Comparison of ENCODE assay signal across 14 cellular contexts in genomic region chr2:233489666-233490065, GRCh38.
DNase-seq lines count a peak whose midpoint lies in the region; ATAC-seq and TF ChIP-seq lines count a peak whose summit lies in the region.
"Had no signal": no experiment of that assay in that cellular context is flagged by ENCODE, and none has a peak within 500 bp of the region (broad histone marks: within the 10 kb centered on the region; RNA-seq: fewer than 3 reads in every experiment).

No MANE protein-coding gene starts in this region.

- H2AFZ ChIP-seq in PC-9 (no peak overlapping the region), GM23338 (no peak overlapping the region)
- H2AFZ ChIP-seq: parathyroid adenoma had no signal

- H3K27me3 ChIP-seq in PC-9 (ENCODE audit: insufficient read depth, low read depth): no peaks in the 10 kb centered on the region
- H3K27me3 ChIP-seq in GM23338 (ENCODE audit: insufficient read depth): no peaks in the 10 kb centered on the region
- H3K27me3 ChIP-seq: heart right ventricle had no signal

- no peaks in the 10 kb centered on the region for H3K9me3 Mint-ChIP-seq in GM23338
- H3K9me3 Mint-ChIP-seq: brain; CD8-positive, alpha-beta memory T cell; endodermal cell had no signal

- H3K27ac ChIP-seq in PC-9 (peak overlapping the region; percentile 93), cingulate gyrus (ENCODE audit: low read depth, low read length) (peak overlapping the region; percentile 35), GM23338 (ENCODE audit: low read depth) (no peak overlapping the region)
- H3K27ac ChIP-seq: parathyroid adenoma had no signal

- H3K4me2 ChIP-seq in PC-9 (no peak overlapping the region), GM23338 (no peak overlapping the region)

- intact Hi-C loops in PC-9 (cut with micrococcal nuclease; ENCODE audit: unreplicated experiment): no loop called here

- POLR2A ChIA-PET in PC-9 (lab: Charles Lee; ENCODE audit: unreplicated experiment): interaction anchor here (0.5 kb wide), 2 partner anchors 182 to 201 kb away, joined by 5 to 12 read pairs; no protein-coding TSS in a partner anchor

- no peak overlapping the region for H3K27ac Mint-ChIP-seq in GM23338
- H3K27ac Mint-ChIP-seq: endodermal cell had no signal

- no peaks in the 10 kb centered on the region for H3K27me3 Mint-ChIP-seq in GM23338 (ENCODE audit: insufficient read depth, low read depth, poor library complexity)
- H3K27me3 Mint-ChIP-seq: brain had no signal

- TF ChIP-seq CTCF in PC-9 (conservative IDR thresholded peaks at IDR 0.05) (no peak), GM23338 (conservative IDR thresholded peaks at IDR 0.05; ENCODE audit: low read depth in 2 of 2) (no peak)

- H3K36me3 ChIP-seq in PC-9 (ENCODE audit: low read depth) (peaks cover 51% of the 10 kb centered on the region), GM23338 (ENCODE audit: insufficient read depth) (no peaks in the 10 kb centered on the region)

- no peaks in the 10 kb centered on the region for H3K4me1 Mint-ChIP-seq in GM23338
- H3K4me1 Mint-ChIP-seq: brain; CD8-positive, alpha-beta memory T cell; endodermal cell had no signal

- no peaks in the 10 kb centered on the region for H3K9me3 ChIP-seq in PC-9 (ENCODE audit: insufficient read depth, low read depth)
- H3K9me3 ChIP-seq: heart right ventricle had no signal

- no peaks in the 10 kb centered on the region for H4K20me1 ChIP-seq in PC-9 (ENCODE audit: insufficient read depth)
- H4K20me1 ChIP-seq in GM23338 (replicated peaks; ENCODE audit: insufficient read depth): no peaks in the 10 kb centered on the region

- no peak for ATAC-seq in HG03565 (IDR thresholded peaks at IDR 0.05; ENCODE audit: unreplicated experiment)
- no peak for ATAC-seq in GM21717 (IDR thresholded peaks at IDR 0.05; ENCODE audit: unreplicated experiment)
- ATAC-seq in GM23338: no peak
- ATAC-seq: heart right ventricle had no signal

- DNase-seq in PC-9 (no peak), midbrain (lab: John Stamatoyannopoulos, UW) (peak; percentile 51), NCI-H510A treated with DMSO at 0.1 percent for 48 hours (lab: John Stamatoyannopoulos, UW) (no peak), GM23338 (ENCODE audit: low spot score) (no peak)
- DNase-seq: CD8-positive, alpha-beta memory T cell; endodermal cell; heart right ventricle; MM.1S; stimulated activated CD4-positive, alpha-beta T cell treated with anti-CD3 and anti-CD28 coated beads, Interleukin-12 subunit alpha, Interleukin-12 subunit beta, amount 100 ng/mL, for 4 hours had no signal

- no peaks in the 10 kb centered on the region for H3K9me2 ChIP-seq in PC-9 (ENCODE audit: insufficient read depth)
- H3K9me2 ChIP-seq in GM23338 (ENCODE audit: insufficient read depth): no peaks in the 10 kb centered on the region

- H3K4me3 ChIP-seq in PC-9 (no peak overlapping the region), GM23338 (no peak overlapping the region)
- H3K4me3 ChIP-seq: heart right ventricle had no signal

- H3F3A ChIP-seq in PC-9 (ENCODE audit: insufficient read depth, low read depth) (peaks cover 63% of the 10 kb centered on the region), GM23338 (replicated peaks; ENCODE audit: low read depth) (no peaks in the 10 kb centered on the region)

- H3K4me1 ChIP-seq in PC-9 (replicated peaks; ENCODE audit: insufficient read depth): peaks cover 59% of the 10 kb centered on the region
- no peaks in the 10 kb centered on the region for H3K4me1 ChIP-seq in GM23338 (ENCODE audit: insufficient read depth)
- H3K4me1 ChIP-seq: parathyroid adenoma had no signal

- H3K79me2 ChIP-seq in PC-9 (ENCODE audit: low read depth) (peaks cover 9% of the 10 kb centered on the region; the same call in 1 of the 2 replicates), GM23338 (replicated peaks; ENCODE audit: insufficient read depth) (no peaks in the 10 kb centered on the region)
- H3K79me2 ChIP-seq: parathyroid adenoma had no signal

- no TSS peak for BruUV-seq in PC-9 (replicated peaks; lab: Mats Ljungman, UMichigan)

- CTCF ChIA-PET in PC-9 (lab: Charles Lee): no interaction called here

- peaks cover 8% of the 10 kb centered on the region; the same call in 2 of the 3 replicates for H3K36me3 Mint-ChIP-seq in GM23338 (ENCODE audit: low read depth)

- no peak overlapping the region for H3K4me3 Mint-ChIP-seq in GM23338
- H3K4me3 Mint-ChIP-seq: brain; CD8-positive, alpha-beta memory T cell; endodermal cell had no signal

TF ChIP-seq in GM23338, 12 proteins besides CTCF, POLR2A, EP300 and RAD21 (continues in another document):
- TF ChIP-seq POLR2AphosphoS5 (IDR thresholded peaks at IDR 0.05; ENCODE audit: low read depth) (no peak), STAT1 (IDR thresholded peaks at IDR 0.05; ENCODE audit: unreplicated experiment) (no peak), JUNB (IDR thresholded peaks at IDR 0.05; ENCODE audit: unreplicated experiment) (no peak), NANOG (IDR thresholded peaks at IDR 0.05; ENCODE audit: borderline replicate concordance) (no peak), ZNF114 (CRISPR knock-in tag; IDR thresholded peaks at IDR 0.05) (no peak), REST (IDR thresholded peaks at IDR 0.05; ENCODE audit: unreplicated experiment) (no peak), ETS1 (IDR thresholded peaks at IDR 0.05) (no peak), CREB1 (CRISPR knock-in tag; IDR thresholded peaks at IDR 0.05; ENCODE audit: low read depth) (no peak), EZH2phosphoT487 (IDR thresholded peaks at IDR 0.05; ENCODE audit: unreplicated experiment) (no peak), EZH2 (IDR thresholded peaks at IDR 0.05; ENCODE audit: low read depth, unreplicated experiment) (no peak)
